ENCODE assay signal across 37 cellular contexts in the genomic region with DNA sequence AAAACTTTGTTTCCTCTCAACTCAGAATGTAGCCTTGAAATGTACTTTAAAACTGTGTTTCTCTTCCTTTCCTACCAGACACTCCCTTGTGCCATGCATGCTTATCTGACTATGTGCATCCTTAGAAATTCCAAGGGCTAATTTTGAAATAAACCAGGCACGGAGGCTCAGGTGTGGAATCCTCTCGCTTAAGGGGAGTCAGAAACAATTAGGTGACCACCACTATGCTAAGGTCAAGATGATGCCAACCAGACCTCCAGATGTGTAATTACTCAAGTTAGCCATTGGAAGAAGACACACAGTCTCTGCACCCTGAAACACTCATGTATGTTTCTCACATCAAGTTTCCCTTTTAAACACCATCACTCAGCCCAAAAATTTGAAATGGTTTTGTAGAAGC.
"Had no signal": no experiment of that assay in that cellular context is flagged by ENCODE, and none has a peak within 500 bp of the region (broad histone marks: within the 10 kb centered on the region; RNA-seq: fewer than 3 reads in every experiment).

No MANE protein-coding gene starts in this region.

- H3K4me3 Mint-ChIP-seq: activated B cell treated with CpG ODN at 0.5 μM for 24 hours; activated CD4-positive, alpha-beta memory T cell treated with anti-CD3 and anti-CD28 coated beads for 36 hours; activated CD4-positive, alpha-beta T cell treated with anti-CD3 and anti-CD28 coated beads, Interleukin-2, amount 10 ng/mL, durations not matched to agents 24 days and 14 days; activated CD8-positive, alpha-beta T cell treated with anti-CD3 and anti-CD28 coated beads for 36 hours; activated naive CD4-positive, alpha-beta T cell treated with anti-CD3 and anti-CD28 coated beads for 36 hours; activated naive CD8-positive, alpha-beta T cell treated with anti-CD3 and anti-CD28 coated beads for 36 hours; activated T-cell treated with anti-CD3 and anti-CD28 coated beads, Interleukin-2, amount 50 U/mL, for 4 hours; activated T-cell treated with anti-CD3 and anti-CD28 coated beads, Interleukin-2, amount 50 U/mL, for 72 hours; activated T-helper 1 cell treated with anti-CD3 and anti-CD28 coated beads, Interleukin-12 subunit alpha, Interleukin-12 subunit beta, Interleukin-2, Interleukin-4 antibody, amounts not matched to agents 30 ng/mL and 10 ng/mL and 1 ng/mL, durations not matched to agents 14 hours and 24 hours and 36 hours; activated T-helper 17 cell treated with anti-CD3 and anti-CD28 coated beads, Interleukin-2, amount 50 U/mL, for 72 hours; T-helper 1 cell treated with Interleukin-12 subunit alpha and Interleukin-12 subunit beta and Interleukin-4 antibody, amounts not matched to agents 30 μg/mL and 1 μg/mL, for 36 hours; T-helper 2 cell treated with Interferon-gamma antibody and Interleukin-4, amounts not matched to agents 5 μg/mL and 100 μg/mL, for 36 hours had no signal

- H3K4me1 ChIP-seq: adrenal gland, body of pancreas, breast epithelium had no signal

- ATAC-seq: activated CD8-positive, alpha-beta T cell treated with anti-CD3 and anti-CD28 coated beads for 36 hours; activated naive CD4-positive, alpha-beta T cell treated with anti-CD3 and anti-CD28 coated beads, Interleukin-2, amount 50 U/mL, for 72 hours; activated T-cell treated with anti-CD3 and anti-CD28 coated beads, Interleukin-2, amount 50 U/mL, for 4 hours; activated T-cell treated with anti-CD3 and anti-CD28 coated beads, Interleukin-2, amount 50 U/mL, for 72 hours; activated T-helper 17 cell treated with anti-CD3 and anti-CD28 coated beads, Interleukin-2, amount 50 U/mL, for 72 hours; body of pancreas had no signal

- H3K36me3 Mint-ChIP-seq: activated CD4-positive, alpha-beta memory T cell treated with anti-CD3 and anti-CD28 coated beads for 36 hours; activated naive CD4-positive, alpha-beta T cell treated with anti-CD3 and anti-CD28 coated beads, Interleukin-2, amount 50 U/mL, for 72 hours; activated naive CD8-positive, alpha-beta T cell treated with anti-CD3 and anti-CD28 coated beads for 36 hours had no signal

- H3K27me3 ChIP-seq: adrenal gland, body of pancreas, brain microvascular endothelial cell, breast epithelium had no signal

- H3K27ac Mint-ChIP-seq: activated B cell treated with CpG ODN at 0.5 μM for 24 hours; activated CD4-positive, alpha-beta memory T cell treated with anti-CD3 and anti-CD28 coated beads for 36 hours; activated CD4-positive, alpha-beta T cell treated with anti-CD3 and anti-CD28 coated beads, Interleukin-2, amount 10 ng/mL, durations not matched to agents 24 days and 14 days; activated CD8-positive, alpha-beta T cell treated with anti-CD3 and anti-CD28 coated beads for 36 hours; activated naive CD4-positive, alpha-beta T cell treated with anti-CD3 and anti-CD28 coated beads for 36 hours; activated naive CD8-positive, alpha-beta T cell treated with anti-CD3 and anti-CD28 coated beads for 36 hours; activated T-cell treated with anti-CD3 and anti-CD28 coated beads, Interleukin-2, amount 50 U/mL, for 72 hours; activated T-helper 1 cell treated with anti-CD3 and anti-CD28 coated beads, Interleukin-12 subunit alpha, Interleukin-12 subunit beta, Interleukin-2, Interleukin-4 antibody, amounts not matched to agents 30 ng/mL and 10 ng/mL and 1 ng/mL, durations not matched to agents 14 hours and 24 hours and 36 hours; activated T-helper 17 cell treated with anti-CD3 and anti-CD28 coated beads, Interleukin-2, amount 50 U/mL, for 72 hours; T-helper 1 cell treated with Interleukin-12 subunit alpha and Interleukin-12 subunit beta and Interleukin-4 antibody, amounts not matched to agents 30 μg/mL and 1 μg/mL, for 36 hours; T-helper 2 cell treated with Interferon-gamma antibody and Interleukin-4, amounts not matched to agents 5 μg/mL and 100 μg/mL, for 36 hours had no signal

- H3K27ac ChIP-seq: adrenal gland, body of pancreas, brain microvascular endothelial cell, breast epithelium, VCaP had no signal

- H3K27me3 Mint-ChIP-seq: activated B cell treated with CpG ODN at 0.5 μM for 24 hours; activated CD4-positive, alpha-beta memory T cell treated with anti-CD3 and anti-CD28 coated beads for 36 hours; activated CD4-positive, alpha-beta T cell treated with anti-CD3 and anti-CD28 coated beads, Interleukin-2, amount 10 ng/mL, durations not matched to agents 24 days and 14 days; activated CD8-positive, alpha-beta T cell treated with anti-CD3 and anti-CD28 coated beads for 36 hours; activated naive CD8-positive, alpha-beta T cell treated with anti-CD3 and anti-CD28 coated beads for 36 hours; activated T-helper 17 cell treated with anti-CD3 and anti-CD28 coated beads, Interleukin-2, amount 50 U/mL, for 72 hours had no signal

- H3K4me1 Mint-ChIP-seq: activated B cell treated with CpG ODN at 0.5 μM for 24 hours; activated CD4-positive, alpha-beta T cell treated with anti-CD3 and anti-CD28 coated beads, Interleukin-2, amount 10 ng/mL, durations not matched to agents 24 days and 14 days; activated naive CD8-positive, alpha-beta T cell treated with anti-CD3 and anti-CD28 coated beads for 36 hours; activated T-helper 17 cell treated with anti-CD3 and anti-CD28 coated beads, Interleukin-2, amount 50 U/mL, for 72 hours had no signal

- H3K9me3 Mint-ChIP-seq: activated CD4-positive, alpha-beta T cell treated with anti-CD3 and anti-CD28 coated beads, Interleukin-2, amount 10 ng/mL, durations not matched to agents 24 days and 14 days; activated T-helper 1 cell treated with anti-CD3 and anti-CD28 coated beads, Interleukin-12 subunit alpha, Interleukin-12 subunit beta, Interleukin-2, Interleukin-4 antibody, amounts not matched to agents 30 ng/mL and 10 ng/mL and 1 ng/mL, durations not matched to agents 14 hours and 24 hours and 36 hours had no signal

- H3K4me3 ChIP-seq: adrenal gland, body of pancreas, breast epithelium had no signal

- H3K36me3 ChIP-seq: adrenal gland, brain microvascular endothelial cell, breast epithelium had no signal

- H3K9me3 ChIP-seq: adrenal gland, body of pancreas, breast epithelium had no signal

- DNase-seq: activated B cell treated with CpG ODN at 0.5 μM for 24 hours; activated CD4-positive, alpha-beta memory T cell treated with anti-CD3 and anti-CD28 coated beads for 36 hours; activated CD4-positive, alpha-beta T cell treated with anti-CD3 and anti-CD28 coated beads for 4 hours; activated CD4-positive, alpha-beta T cell treated with anti-CD3 and anti-CD28 coated beads, Interleukin-2, amount 10 ng/mL, durations not matched to agents 24 days and 14 days; activated CD4-positive, alpha-beta T cell treated with anti-CD3 and anti-CD28 coated beads, Interleukin-2, amount 50 U/mL, for 1 hour; activated CD4-positive, alpha-beta T cell treated with anti-CD3 and anti-CD28 coated beads, Interleukin-2, amount 50 U/mL, for 4 hours; activated CD4-positive, CD25-positive, alpha-beta regulatory T cell treated with anti-CD3 and anti-CD28 coated beads, Interleukin-2, amount 50 U/mL, for 72 hours; activated CD8-positive, alpha-beta memory T cell treated with anti-CD3 and anti-CD28 coated beads, Interleukin-2, amount 50 U/mL, for 4 hours; activated CD8-positive, alpha-beta T cell treated with anti-CD3 and anti-CD28 coated beads for 36 hours; activated effector memory CD4-positive, alpha-beta T cell treated with anti-CD3 and anti-CD28 coated beads, Interleukin-2, amount 50 U/mL, for 16 hours; activated gamma-delta T cell treated with Interleukin-2 at 50 U/mL for 16 hours; activated naive CD4-positive, alpha-beta T cell; activated naive CD4-positive, alpha-beta T cell treated with anti-CD3 and anti-CD28 coated beads for 36 hours; activated naive CD4-positive, alpha-beta T cell treated with anti-CD3 and anti-CD28 coated beads, Interleukin-2, amount 50 U/mL, for 16 hours; activated naive CD8-positive, alpha-beta T cell treated with anti-CD3 and anti-CD28 coated beads for 36 hours; activated T-cell treated with anti-CD3 and anti-CD28 coated beads for 4 hours; activated T-cell treated with anti-CD3 and anti-CD28 coated beads, Interleukin-2, amount 50 U/mL, for 1 hour; activated T-cell treated with anti-CD3 and anti-CD28 coated beads, Interleukin-2, amount 50 U/mL, for 4 hours; activated T-cell treated with anti-CD3 and anti-CD28 coated beads, Interleukin-2, amount 50 U/mL, for 72 hours; adrenal gland; amniotic stem cell; aorta; body of pancreas; brain microvascular endothelial cell; central memory CD4-positive, alpha-beta T cell; T-helper 1 cell; T-helper 2 cell; T-helper 9 cell had no signal

- FAIRE-seq: astrocyte, TTC549 had no signal
